In genomic region chr2:200300065-200300464, GRCh38 we compare ENCODE assay signal across 27 cellular contexts. TPM values are rescaled to one million over a fixed set of nuclear protein-coding genes. Genes with fewer than 3 reads are reported as not detected.
A peak's percentile ranks its signal among the peaks of the same experiment; 100 is the strongest.
DNase-seq lines count a peak whose midpoint lies in the region; ATAC-seq, FAIRE-seq and TF ChIP-seq lines count a peak whose summit lies in the region.
"Had no signal": no experiment of that assay in that cellular context is flagged by ENCODE, and none has a peak within 500 bp of the region (broad histone marks: within the 10 kb centered on the region; RNA-seq: fewer than 3 reads in every experiment).

No MANE protein-coding gene starts in this region.

- no peak for TF ChIP-seq CTCF in HCT116 (IDR thresholded peaks at IDR 0.05 in 2 of 3, conservative IDR thresholded peaks at IDR 0.05 in 1 of 3; ENCODE audit: borderline replicate concordance in 1 of 3, insufficient read depth in 1 of 3, low read depth in 2 of 3, low read length in 2 of 3)
- TF ChIP-seq CTCF in PC-3 (conservative IDR thresholded peaks at IDR 0.05; ENCODE audit: low read depth, low read length) = no peak
- no peak for TF ChIP-seq CTCF in keratinocyte (optimal IDR thresholded peaks at IDR 0.05 in 1 of 3, IDR thresholded peaks at IDR 0.05 in 1 of 3, conservative IDR thresholded peaks at IDR 0.05 in 1 of 3; ENCODE audit: extremely low read depth in 1 of 3, insufficient read depth in 2 of 3, low read length in 3 of 3)

- H4K20me1 ChIP-seq in HCT116 (ENCODE audit: insufficient read depth) = no peaks in the 10 kb centered on the region
- H4K20me1 ChIP-seq in PC-3 (ENCODE audit: low read length) = no peaks in the 10 kb centered on the region
- H4K20me1 ChIP-seq in keratinocyte (ENCODE audit: control insufficient read depth, extremely low read depth, insufficient read depth, low read length) = no peaks in the 10 kb centered on the region

- H3K9me3 Mint-ChIP-seq in activated CD8-positive, alpha-beta memory T cell treated with anti-CD3 and anti-CD28 coated beads, Interleukin-2, amount 10 ng/mL, durations not matched to agents 7 days and 5 days (ENCODE audit: low read depth) = no peaks in the 10 kb centered on the region
- H3K9me3 Mint-ChIP-seq in CD4-positive, alpha-beta memory T cell = no peaks in the 10 kb centered on the region
- H3K9me3 Mint-ChIP-seq: activated naive CD8-positive, alpha-beta T cell treated with anti-CD3 and anti-CD28 coated beads, Interleukin-2, amount 50 U/mL, for 24 hours; memory B cell had no signal

- CTCF ChIA-PET in HCT116 (lab: Charles Lee) (no interaction called here), PC-3 (lab: Charles Lee) (no interaction called here)
- CTCF ChIA-PET in activated CD8-positive, alpha-beta memory T cell treated with anti-CD3 and anti-CD28 coated beads, Interleukin-2, amount 10 ng/mL, durations not matched to agents 7 days and 5 days (lab: Charles Lee) = no interaction called here
- CTCF ChIA-PET in CD4-positive, alpha-beta memory T cell (lab: Charles Lee; ENCODE audit: partially characterized antibody) = no interaction called here

- peaks cover 17% of the 10 kb centered on the region for H3F3A ChIP-seq in PC-3 (ENCODE audit: low read length, unreplicated experiment)

- H3K27ac ChIP-seq in ACC112 (ENCODE audit: low read depth, low read length) = peak overlapping the region; percentile 40
- H3K27ac ChIP-seq in HCT116 (ENCODE audit: low read depth, low read length) = peak overlapping the region; percentile 75
- H3K27ac ChIP-seq in PC-3 (ENCODE audit: low read length) = peak overlapping the region; percentile 23
- H3K27ac ChIP-seq in keratinocyte (ENCODE audit: control insufficient read depth, insufficient read depth, low read length) = no peak overlapping the region
- no peak overlapping the region for H3K27ac ChIP-seq in CD4-positive, alpha-beta memory T cell (ENCODE audit: low read depth, low read length)
- H3K27ac ChIP-seq: dorsolateral prefrontal cortex, gastroesophageal sphincter, HL-60, neutrophil, psoas muscle, thoracic aorta had no signal

- no TSS peak for BruUV-seq in HCT116 (replicated peaks; lab: Mats Ljungman, UMichigan)
- no TSS peak for BruUV-seq in PC-3 (replicated peaks; lab: Mats Ljungman, UMichigan)

- no peaks in the 10 kb centered on the region for H3K9me3 ChIP-seq in HCT116 (ENCODE audit: control insufficient read depth in 1 of 2, insufficient read depth in 1 of 2, low read depth in 1 of 2, low read length in 2 of 2)
- no peaks in the 10 kb centered on the region for H3K9me3 ChIP-seq in PC-3 (ENCODE audit: low read length)
- no peaks in the 10 kb centered on the region for H3K9me3 ChIP-seq in keratinocyte (ENCODE audit: control insufficient read depth, low read depth, low read length)
- no peaks in the 10 kb centered on the region for H3K9me3 ChIP-seq in CD4-positive, alpha-beta memory T cell (ENCODE audit: control insufficient read depth in 1 of 2, low read length in 2 of 2)
- H3K9me3 ChIP-seq: BE2C, gastroesophageal sphincter, neutrophil, psoas muscle, thoracic aorta had no signal

- no peak overlapping the region for H3K27ac Mint-ChIP-seq in activated CD8-positive, alpha-beta memory T cell treated with anti-CD3 and anti-CD28 coated beads, Interleukin-2, amount 10 ng/mL, durations not matched to agents 7 days and 5 days
- no peak overlapping the region for H3K27ac Mint-ChIP-seq in CD4-positive, alpha-beta memory T cell
- H3K27ac Mint-ChIP-seq: activated CD4-positive, alpha-beta T cell treated with anti-CD3 and anti-CD28 coated beads for 36 hours; activated naive CD8-positive, alpha-beta T cell treated with anti-CD3 and anti-CD28 coated beads, Interleukin-2, amount 50 U/mL, for 24 hours; memory B cell had no signal

- ATAC-seq in HCT116 (no peak), PC-3 (no peak)
- no peak for ATAC-seq in activated CD8-positive, alpha-beta memory T cell treated with anti-CD3 and anti-CD28 coated beads, Interleukin-2, amount 10 ng/mL, durations not matched to agents 7 days and 5 days
- ATAC-seq: activated CD4-positive, alpha-beta T cell treated with anti-CD3 and anti-CD28 coated beads for 36 hours; activated naive CD8-positive, alpha-beta T cell treated with anti-CD3 and anti-CD28 coated beads, Interleukin-2, amount 50 U/mL, for 24 hours; gastroesophageal sphincter; psoas muscle had no signal

- no peak for TF ChIP-seq POLR2A in HCT116 (IDR thresholded peaks at IDR 0.05; ENCODE audit: borderline replicate concordance, extremely low read depth, insufficient read depth, insufficient read length)

- no peak for FAIRE-seq in keratinocyte (lab: Jason Lieb, UNC)
- FAIRE-seq: G401.6 had no signal

- DNase-seq in HCT116 (ENCODE audit: low read depth, low spot score) (no peak), PC-3 (peak; percentile 31), keratinocyte (ENCODE audit: low read depth, low spot score) (no peak), HCEC 1CT (no peak), amniotic stem cell (lab: John Stamatoyannopoulos, UW) (no peak)
- DNase-seq in activated CD8-positive, alpha-beta memory T cell treated with anti-CD3 and anti-CD28 coated beads, Interleukin-2, amount 10 ng/mL, durations not matched to agents 7 days and 5 days = no peak
- no peak for DNase-seq in CD4-positive, alpha-beta memory T cell
- DNase-seq: activated CD4-positive, alpha-beta T cell treated with anti-CD3 and anti-CD28 coated beads for 36 hours; activated gamma-delta T cell; activated naive CD8-positive, alpha-beta T cell treated with anti-CD3 and anti-CD28 coated beads, Interleukin-2, amount 50 U/mL, for 24 hours; BE2C; cerebellar nuclear complex; dorsolateral prefrontal cortex; hippocampal formation; Karpas-422; NCI-H1092 treated with DMSO at 0.1 percent for 48 hours; NCI-H187 treated with DMSO at 0.1 percent for 48 hours; NCI-H2227 treated with DMSO at 0.1 percent for 48 hours; psoas muscle; stimulated activated naive CD4-positive, alpha-beta T cell treated with Interleukin-2 at 50 U/mL for 16 hours had no signal

- H3K4me1 Mint-ChIP-seq in activated CD8-positive, alpha-beta memory T cell treated with anti-CD3 and anti-CD28 coated beads, Interleukin-2, amount 10 ng/mL, durations not matched to agents 7 days and 5 days = peaks cover 10% of the 10 kb centered on the region
- H3K4me1 Mint-ChIP-seq in CD4-positive, alpha-beta memory T cell = no peaks in the 10 kb centered on the region
- H3K4me1 Mint-ChIP-seq: activated CD4-positive, alpha-beta T cell treated with anti-CD3 and anti-CD28 coated beads for 36 hours; activated naive CD8-positive, alpha-beta T cell treated with anti-CD3 and anti-CD28 coated beads, Interleukin-2, amount 50 U/mL, for 24 hours; memory B cell had no signal

- H3K27me3 Mint-ChIP-seq in activated CD8-positive, alpha-beta memory T cell treated with anti-CD3 and anti-CD28 coated beads, Interleukin-2, amount 10 ng/mL, durations not matched to agents 7 days and 5 days = peaks cover 19% of the 10 kb centered on the region
- H3K27me3 Mint-ChIP-seq in CD4-positive, alpha-beta memory T cell = peaks cover 0 to 2% of the 10 kb centered on the region in 2 donors
- H3K27me3 Mint-ChIP-seq: activated CD4-positive, alpha-beta T cell treated with anti-CD3 and anti-CD28 coated beads for 36 hours had no signal

- TF ChIP-seq RAD21 in HCT116 (IDR thresholded peaks at IDR 0.05; ENCODE audit: low read depth) = no peak

- no peak overlapping the region for H3K4me3 Mint-ChIP-seq in activated CD8-positive, alpha-beta memory T cell treated with anti-CD3 and anti-CD28 coated beads, Interleukin-2, amount 10 ng/mL, durations not matched to agents 7 days and 5 days
- no peak overlapping the region for H3K4me3 Mint-ChIP-seq in CD4-positive, alpha-beta memory T cell
- H3K4me3 Mint-ChIP-seq: activated CD4-positive, alpha-beta T cell treated with anti-CD3 and anti-CD28 coated beads for 36 hours; activated naive CD8-positive, alpha-beta T cell treated with anti-CD3 and anti-CD28 coated beads, Interleukin-2, amount 50 U/mL, for 24 hours; memory B cell had no signal

- POLR2A ChIA-PET in HCT116 (lab: Charles Lee) (no interaction called here), PC-3 (lab: Charles Lee; ENCODE audit: unreplicated experiment) (no interaction called here)
- POLR2A ChIA-PET in CD4-positive, alpha-beta memory T cell (lab: Charles Lee; ENCODE audit: partially characterized antibody) = no interaction called here

- H2AFZ ChIP-seq in ACC112 (ENCODE audit: low read length, unreplicated experiment) (no peak overlapping the region), HCT116 (ENCODE audit: low read depth, low read length, poor library complexity, severe bottlenecking) (peak overlapping the region; percentile 93), PC-3 (ENCODE audit: low read length) (no peak overlapping the region), keratinocyte (ENCODE audit: control insufficient read depth, low read length) (no peak overlapping the region)

- H3K9ac ChIP-seq in HCT116 (ENCODE audit: low read length) (no peak overlapping the region), PC-3 (ENCODE audit: low read length) (no peak overlapping the region), keratinocyte (ENCODE audit: control insufficient read depth, extremely low read depth, insufficient read depth, low read length) (no peak overlapping the region)

- no peaks in the 10 kb centered on the region for H3K79me2 ChIP-seq in ACC112 (ENCODE audit: control insufficient read depth, insufficient read depth, low read length, unreplicated experiment)
- no peaks in the 10 kb centered on the region for H3K79me2 ChIP-seq in HCT116 (ENCODE audit: insufficient read depth, low read length)
- H3K79me2 ChIP-seq in PC-3 (ENCODE audit: low read length) = peaks cover 18% of the 10 kb centered on the region
- H3K79me2 ChIP-seq in keratinocyte (ENCODE audit: control insufficient read depth, insufficient read depth, low read length) = no peaks in the 10 kb centered on the region

- no peaks in the 10 kb centered on the region for H3K9me1 ChIP-seq in keratinocyte (ENCODE audit: control insufficient read depth, extremely low read depth, insufficient read depth, low read length)

- H3K27me3 ChIP-seq in ACC112 (ENCODE audit: insufficient read depth, low read length) (no peaks in the 10 kb centered on the region), HCT116 (ENCODE audit: insufficient read depth, low read length) (no peaks in the 10 kb centered on the region), PC-3 (ENCODE audit: low read length) (no peaks in the 10 kb centered on the region), keratinocyte (ENCODE audit: control insufficient read depth, extremely low read depth, insufficient read depth, low read length) (no peaks in the 10 kb centered on the region)
- no peaks in the 10 kb centered on the region for H3K27me3 ChIP-seq in CD4-positive, alpha-beta memory T cell (ENCODE audit: insufficient read depth, low read length)
- H3K27me3 ChIP-seq: BE2C, dorsolateral prefrontal cortex, gastroesophageal sphincter had no signal

- H3K9me2 ChIP-seq in HCT116 (ENCODE audit: insufficient read depth) (no peaks in the 10 kb centered on the region), PC-3 (replicated peaks; ENCODE audit: low read length) (no peaks in the 10 kb centered on the region)

- dilution Hi-C loops in keratinocyte (cut with MboI; ENCODE audit: extremely low pct_ligation_motif_present, low sequenced_read_pairs) = no loop called here

- H3K4me3 ChIP-seq in ACC112 (ENCODE audit: low read depth, low read length) (no peak overlapping the region), HCT116 (replicated peaks in 1 of 2; ENCODE audit: low read depth in 1 of 2, low read length in 2 of 2) (no peak overlapping the region), PC-3 (ENCODE audit: low read length) (no peak overlapping the region), keratinocyte (ENCODE audit: control insufficient read depth in 2 of 3, extremely low read depth in 1 of 3, insufficient read depth in 2 of 3, low read depth in 1 of 3, low read length in 3 of 3) (no peak overlapping the region)
- H3K4me3 ChIP-seq in CD4-positive, alpha-beta memory T cell (ENCODE audit: low read length in 2 of 2) = no peak overlapping the region
- H3K4me3 ChIP-seq: dorsolateral prefrontal cortex, gastroesophageal sphincter, psoas muscle, thoracic aorta had no signal

- intact Hi-C loops in HCT116 (cut with micrococcal nuclease) (loop anchor here (5.0 kb wide), 1 partner anchor 182 kb away; no protein-coding TSS in a partner anchor), PC-3 (cut with micrococcal nuclease) (loop anchor here (5.0 kb wide), 1 partner anchor 223 kb away; no protein-coding TSS in a partner anchor)
- intact Hi-C loops in CD4-positive, alpha-beta memory T cell (cut with micrococcal nuclease) = no loop called here

- RAD21 ChIA-PET in HCT116 (lab: Charles Lee; ENCODE audit: low non-redundant PET in 1 of 2, low total read pairs in 2 of 2, uncharacterized antibody in 2 of 2, unreplicated experiment in 2 of 2) = interaction anchor here in 1 of 2 experiments (1.6 kb wide), 1 partner anchor 106 kb away, joined by 4 read pairs; no protein-coding TSS in a partner anchor

- H3K4me2 ChIP-seq in HCT116 (ENCODE audit: low read length) (peak overlapping the region; percentile 81), PC-3 (ENCODE audit: low read length) (peak overlapping the region; percentile 33), keratinocyte (ENCODE audit: control insufficient read depth, extremely low read depth, insufficient read depth, low read depth, low read length) (peak overlapping the region; percentile 70)

- H3K4me1 ChIP-seq in ACC112 (ENCODE audit: control insufficient read depth, insufficient read depth, low read length, unreplicated experiment) (peaks cover 30% of the 10 kb centered on the region), HCT116 (ENCODE audit: control insufficient read depth in 1 of 2, insufficient read depth in 2 of 2, low read length in 2 of 2) (peaks cover 34 to 51% of the 10 kb centered on the region in 2 experiments), PC-3 (ENCODE audit: insufficient read depth, low read length) (peaks cover 50% of the 10 kb centered on the region), keratinocyte (ENCODE audit: control insufficient read depth, extremely low read depth, insufficient read depth, low read length) (peaks cover 32% of the 10 kb centered on the region)
- no peaks in the 10 kb centered on the region for H3K4me1 ChIP-seq in CD4-positive, alpha-beta memory T cell (ENCODE audit: insufficient read depth, low read length)
- H3K4me1 ChIP-seq: BE2C had no signal

- no peaks in the 10 kb centered on the region for H3K36me3 Mint-ChIP-seq in activated CD8-positive, alpha-beta memory T cell treated with anti-CD3 and anti-CD28 coated beads, Interleukin-2, amount 10 ng/mL, durations not matched to agents 7 days and 5 days
- H3K36me3 Mint-ChIP-seq in CD4-positive, alpha-beta memory T cell = no peaks in the 10 kb centered on the region
- H3K36me3 Mint-ChIP-seq: memory B cell had no signal

- no peaks in the 10 kb centered on the region for H3K36me3 ChIP-seq in ACC112 (ENCODE audit: insufficient read depth, low read length)
- no peaks in the 10 kb centered on the region for H3K36me3 ChIP-seq in HCT116 (ENCODE audit: control insufficient read depth in 1 of 2, insufficient read depth in 2 of 2, low read length in 2 of 2)
- H3K36me3 ChIP-seq in PC-3 (ENCODE audit: low read depth, low read length) = no peaks in the 10 kb centered on the region
- H3K36me3 ChIP-seq in keratinocyte (ENCODE audit: control insufficient read depth in 2 of 2, extremely low read depth in 1 of 2, insufficient read depth in 2 of 2, low read length in 2 of 2) = no peaks in the 10 kb centered on the region
- no peaks in the 10 kb centered on the region for H3K36me3 ChIP-seq in CD4-positive, alpha-beta memory T cell (ENCODE audit: insufficient read depth, low read length)
- H3K36me3 ChIP-seq: BE2C, gastroesophageal sphincter, neutrophil, thoracic aorta had no signal

RNA-seq across cellular contexts. Expression of gene SPATS2L, which starts 6.4 kb away (rescaled TPM):
- total RNA-seq in HCT116 (2021; ENCODE audit: unreplicated experiment) (87.1 TPM), PC-3 (2014; rRNA removed) (144 and 174 TPM in 2 replicates)
- polyA plus RNA-seq in HCT116 (2012) = 48.4 and 65.7 TPM in 2 replicates
- 80.2 to 125 TPM (median 95.3 TPM) in 3 replicates for polyA plus RNA-seq in keratinocyte
- polyA plus RNA-seq in keratinocyte (2011; ENCODE audit: low read depth) = 164 TPM
- polyA plus RNA-seq in keratinocyte (2011; cell fraction: cytosol; rRNA removed) = 91.4 and 123 TPM in 2 replicates
- polyA plus RNA-seq in keratinocyte (2011; cell fraction: nucleus; rRNA removed) = 58.8 and 65.8 TPM in 2 replicates
- polyA plus RNA-seq in keratinocyte (2012; ENCODE audit: low replicate concordance) = 66.1 and 86.1 TPM in 2 replicates
- polyA minus RNA-seq in keratinocyte = 28.6 to 83.5 TPM (median 82.7 TPM) in 3 replicates
- polyA minus RNA-seq in keratinocyte (2011; cell fraction: cytosol; rRNA and poly(A)+ RNA removed) = 77.3 TPM
- polyA minus RNA-seq in keratinocyte (2011; cell fraction: nucleus; rRNA and poly(A)+ RNA removed) = 34.2 and 61.2 TPM in 2 replicates
- total RNA-seq in activated CD8-positive, alpha-beta memory T cell treated with anti-CD3 and anti-CD28 coated beads, Interleukin-2, amount 10 ng/mL, durations not matched to agents 7 days and 5 days = 10 to 100 TPM; 62.9 to 89.7 TPM
- 1 to 10 TPM; 5.9 to 6.6 TPM for total RNA-seq in CD4-positive, alpha-beta memory T cell
- 1 to 10 TPM; 5.2 to 6.1 TPM for polyA plus RNA-seq in CD4-positive, alpha-beta memory T cell

Comparison
In these comparisons a context has a peak if more than half of its experiments do, and no peak if none do; other contexts are left out.
1. H3K27ac ChIP-seq: peak in ACC112 (single experiment), HCT116 (single experiment) and PC-3 (single experiment); none in keratinocyte (single experiment) and CD4-positive, alpha-beta memory T cell (single experiment).
2. RNA of gene SPATS2L, which starts 6.4 kb away (total RNA-seq): 144 to 174 TPM in PC-3, 62.9 to 89.7 TPM in activated CD8-positive, alpha-beta memory T cell treated with anti-CD3 and anti-CD28 coated beads, Interleukin-2, amount 10 ng/mL, durations not matched to agents 7 days and 5 days and 87.1 TPM in HCT116 (single experiment); 5.9 to 6.6 TPM in CD4-positive, alpha-beta memory T cell; every median in the first group is over 4 times any median in the second.
3. Peak in every context shown above with its lines, with median percentiles within 50 percentile points of each other: H3K4me2 ChIP-seq.